9 cellular contexts compared by ENCODE assay signal in the genomic region with DNA sequence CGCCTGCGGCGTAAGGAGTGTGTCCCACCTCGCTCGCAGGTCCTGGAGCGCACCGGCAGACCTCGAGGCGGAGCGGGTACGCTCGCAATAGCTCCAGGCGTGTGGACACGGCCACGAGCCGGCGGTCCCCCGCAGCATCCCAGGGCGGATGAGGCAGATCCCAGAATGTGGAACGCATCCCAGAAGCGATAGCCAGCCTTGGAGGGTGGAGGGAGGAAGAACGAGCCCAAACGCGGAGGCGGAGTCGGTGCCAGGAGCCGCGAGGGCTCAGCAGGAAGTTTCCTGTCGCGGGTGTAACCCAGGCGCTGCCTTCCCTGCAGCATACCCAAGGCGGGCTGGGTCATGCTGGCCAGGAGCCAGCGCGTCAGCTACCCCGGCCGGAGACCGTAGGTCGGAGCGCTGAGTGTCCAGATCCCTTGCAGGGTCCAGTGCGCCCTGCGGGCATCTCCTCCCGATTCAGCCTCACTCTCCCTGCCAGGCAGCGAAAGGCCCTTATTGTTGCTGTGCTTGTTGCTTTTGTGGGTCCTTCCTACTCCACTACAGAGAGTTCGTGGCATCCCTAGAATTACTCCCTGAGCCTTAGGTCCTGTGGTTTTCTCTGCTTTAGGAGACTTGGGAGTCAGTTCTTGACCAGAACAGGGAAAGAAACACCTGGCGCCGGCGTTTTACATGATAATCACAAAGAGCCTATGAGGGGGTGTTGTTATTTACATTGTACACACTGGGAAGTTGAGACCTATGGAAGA. TPM values are rescaled to one million over a fixed set of nuclear protein-coding genes. Genes with fewer than 3 reads are reported as not detected.
DNase-seq lines count a peak whose midpoint lies in the region; ATAC-seq and TF ChIP-seq lines count a peak whose summit lies in the region.
"Had no signal": no experiment of that assay in that cellular context is flagged by ENCODE, and none has a peak within 500 bp of the region (broad histone marks: within the 10 kb centered on the region; RNA-seq: fewer than 3 reads in every experiment).

No MANE protein-coding gene starts in this region.

- peaks cover 15% of the 10 kb centered on the region for H3F3A ChIP-seq in neural progenitor cell (ENCODE audit: low read depth)

- no peak overlapping the region for H3K27ac Mint-ChIP-seq in activated T-cell treated with anti-CD3 and anti-CD28 coated beads, Interleukin-2, amount 50 U/mL, for 72 hours
- H3K27ac Mint-ChIP-seq in neural progenitor cell: no peak overlapping the region

- H3K4me2 ChIP-seq in neural progenitor cell: peak overlapping the region; percentile 78

- ATAC-seq in activated T-cell treated with anti-CD3 and anti-CD28 coated beads, Interleukin-2, amount 50 U/mL, for 72 hours (replicated peaks in 1 of 2): peak; percentile 76 to 82
- no peak for ATAC-seq in HG02840 (IDR thresholded peaks at IDR 0.05; ENCODE audit: low FRiP score, unreplicated experiment)

- H3K9me3 ChIP-seq in neural progenitor cell (ENCODE audit: low read depth): no peaks in the 10 kb centered on the region

- H3K4me3 Mint-ChIP-seq in activated T-cell treated with anti-CD3 and anti-CD28 coated beads, Interleukin-2, amount 50 U/mL, for 72 hours: peak overlapping the region; percentile 87 to 89
- H3K4me3 Mint-ChIP-seq in neural progenitor cell: peak overlapping the region; percentile 55

- no peak overlapping the region for H3K9ac ChIP-seq in neural progenitor cell

- peaks cover 7% of the 10 kb centered on the region for H3K27me3 Mint-ChIP-seq in activated T-cell treated with anti-CD3 and anti-CD28 coated beads, Interleukin-2, amount 50 U/mL, for 72 hours (ENCODE audit: low read depth)
- H3K27me3 Mint-ChIP-seq in neural progenitor cell (ENCODE audit: insufficient read depth, low read depth): peaks cover 3% of the 10 kb centered on the region

- H2AFZ ChIP-seq in ACC112 (ENCODE audit: low read length, unreplicated experiment) (no peak overlapping the region), neural progenitor cell (replicated peaks) (peak overlapping the region; percentile 93)

- TF ChIP-seq CTCF in fibroblast of the aortic adventitia (IDR thresholded peaks at IDR 0.05; ENCODE audit: insufficient read depth, low read length): no peak
- TF ChIP-seq CTCF in neural progenitor cell (IDR thresholded peaks at IDR 0.05): no peak

- H3K27ac ChIP-seq in ACC112 (ENCODE audit: low read depth, low read length) (no peak overlapping the region), neural progenitor cell (no peak overlapping the region)

- no peaks in the 10 kb centered on the region for H3K9me3 Mint-ChIP-seq in activated T-cell treated with anti-CD3 and anti-CD28 coated beads, Interleukin-2, amount 50 U/mL, for 72 hours
- H3K9me3 Mint-ChIP-seq in neural progenitor cell: peaks cover 5% of the 10 kb centered on the region

- H3K4me1 ChIP-seq in ACC112 (ENCODE audit: control insufficient read depth, insufficient read depth, low read length, unreplicated experiment) (no peaks in the 10 kb centered on the region), neural progenitor cell (peaks cover 14% of the 10 kb centered on the region)

- H3K36me3 Mint-ChIP-seq in activated T-cell treated with anti-CD3 and anti-CD28 coated beads, Interleukin-2, amount 50 U/mL, for 72 hours (ENCODE audit: insufficient read depth in 2 of 2): no peaks in the 10 kb centered on the region
- peaks cover 4% of the 10 kb centered on the region for H3K36me3 Mint-ChIP-seq in neural progenitor cell

- H3K4me1 Mint-ChIP-seq in activated T-cell treated with anti-CD3 and anti-CD28 coated beads, Interleukin-2, amount 50 U/mL, for 72 hours (ENCODE audit: low read depth): peaks cover 17% of the 10 kb centered on the region
- peaks cover 11% of the 10 kb centered on the region for H3K4me1 Mint-ChIP-seq in neural progenitor cell

- peaks cover 72% of the 10 kb centered on the region for H3K27me3 ChIP-seq in ACC112 (ENCODE audit: insufficient read depth, low read length)
- peaks cover 25% of the 10 kb centered on the region for H3K27me3 ChIP-seq in neural progenitor cell

- no peaks in the 10 kb centered on the region for H4K20me1 ChIP-seq in neural progenitor cell (ENCODE audit: low read depth)

- H3K79me2 ChIP-seq in ACC112 (ENCODE audit: control insufficient read depth, insufficient read depth, low read length, unreplicated experiment) (no peaks in the 10 kb centered on the region), neural progenitor cell (ENCODE audit: low read depth) (no peaks in the 10 kb centered on the region)

- peak overlapping the region; percentile 71 for H3K4me3 ChIP-seq in ACC112 (ENCODE audit: low read depth, low read length)
- H3K4me3 ChIP-seq in fibroblast of the aortic adventitia (ENCODE audit: low read depth, low read length): peak overlapping the region; percentile 17
- peak overlapping the region; percentile 44 for H3K4me3 ChIP-seq in neural progenitor cell

- H3K36me3 ChIP-seq in ACC112 (ENCODE audit: insufficient read depth, low read length) (no peaks in the 10 kb centered on the region), neural progenitor cell (no peaks in the 10 kb centered on the region)

- DNase-seq in NCI-H146 treated with DMSO at 0.1 percent for 48 hours (lab: John Stamatoyannopoulos, UW; ENCODE audit: unreplicated experiment) (peak; percentile 75), fibroblast of the aortic adventitia (ENCODE audit: low read depth) (peak; percentile 6), neural progenitor cell (ENCODE audit: low spot score) (peak; percentile 67), ureter (ENCODE audit: low spot score) (peak; percentile 73)
- DNase-seq in activated T-cell treated with anti-CD3 and anti-CD28 coated beads, Interleukin-2, amount 50 U/mL, for 72 hours: peak; percentile 41 to 45
- DNase-seq in NK-92 treated with Interleukin-12 subunit alpha and Interleukin-12 subunit beta, amount 100 ng/mL, for 24 hours (lab: John Stamatoyannopoulos, UW): no peak

RNA-seq across cellular contexts. Expression of a gene that starts 27.7 kb away (rescaled TPM):
- total RNA-seq in activated T-cell treated with anti-CD3 and anti-CD28 coated beads, Interleukin-2, amount 50 U/mL, for 72 hours: under 1 TPM; 0.07 to 0.24 TPM
- total RNA-seq in fibroblast of the aortic adventitia (ENCODE audit: low replicate concordance) (not detected in 2 replicates), neural progenitor cell (ENCODE audit: low replicate concordance) (0.06 and 0.59 TPM in 2 replicates), ureter (not detected)
- total RNA-seq: activated CD8-positive, alpha-beta memory T cell treated with anti-CD3 and anti-CD28 coated beads for 36 hours had no signal

RNA-seq across cellular contexts. Expression of a gene that starts 31.4 kb away (rescaled TPM):
- 1 to 10 TPM; 2.6 to 5.2 TPM for total RNA-seq in activated T-cell treated with anti-CD3 and anti-CD28 coated beads, Interleukin-2, amount 50 U/mL, for 72 hours
- total RNA-seq in fibroblast of the aortic adventitia (ENCODE audit: low replicate concordance) (not detected in 2 replicates), neural progenitor cell (ENCODE audit: low replicate concordance) (0.52 and 0.90 TPM in 2 replicates), ureter (0.16 TPM)

Comparison
In these comparisons a context has a peak if more than half of its experiments do, and no peak if none do; other contexts are left out.
1. H3K4me3 ChIP-seq: peak in every context shown above with its lines; median percentile 71 in ACC112; 44 in neural progenitor cell; 17 in fibroblast of the aortic adventitia.